In genomic region chr10:72875250-72876055, GRCh38 we compare ENCODE assay signal across 10 cellular contexts. TPM values are rescaled to one million over a fixed set of nuclear protein-coding genes. Genes with fewer than 3 reads are reported as not detected.
A peak's percentile ranks its signal among the peaks of the same experiment; 100 is the strongest.
DNase-seq lines count a peak whose midpoint lies in the region; ATAC-seq and TF ChIP-seq lines count a peak whose summit lies in the region.
"Had no signal": no experiment of that assay in that cellular context is flagged by ENCODE, and none has a peak within 500 bp of the region (broad histone marks: within the 10 kb centered on the region; RNA-seq: fewer than 3 reads in every experiment).

No MANE protein-coding gene starts in this region.

- peaks cover 18% of the 10 kb centered on the region for H3K9me3 Mint-ChIP-seq in Caco-2 (ENCODE audit: unreplicated experiment)
- H3K9me3 Mint-ChIP-seq in stimulated activated naive CD8-positive, alpha-beta T cell treated with anti-CD3 and anti-CD28 coated beads, Interleukin-15, amount 100 ng/mL, for 72 hours = peaks cover 0 to under 1% of the 10 kb centered on the region in 2 donors

- H3K27me3 Mint-ChIP-seq in Caco-2 (ENCODE audit: insufficient read depth, unreplicated experiment) = no peaks in the 10 kb centered on the region
- H3K27me3 Mint-ChIP-seq in stimulated activated naive CD8-positive, alpha-beta T cell treated with anti-CD3 and anti-CD28 coated beads, Interleukin-15, amount 100 ng/mL, for 72 hours = no peaks in the 10 kb centered on the region
- H3K27me3 Mint-ChIP-seq: naive thymus-derived CD8-positive, alpha-beta T cell had no signal

- ATAC-seq in GM18498 (IDR thresholded peaks at IDR 0.05; ENCODE audit: unreplicated experiment) = no peak
- ATAC-seq in stimulated activated naive CD8-positive, alpha-beta T cell treated with anti-CD3 and anti-CD28 coated beads, Interleukin-15, amount 100 ng/mL, for 72 hours = no peak
- no peak for ATAC-seq in GM21619 (IDR thresholded peaks at IDR 0.05; ENCODE audit: unreplicated experiment)
- ATAC-seq in Right ventricle myocardium inferior = no peak
- ATAC-seq: naive thymus-derived CD8-positive, alpha-beta T cell had no signal

- H3K27me3 ChIP-seq in Caco-2 (replicated peaks; ENCODE audit: control insufficient read depth, insufficient read depth, low read length) = no peaks in the 10 kb centered on the region
- H3K27me3 ChIP-seq: SJCRH30 had no signal

- peak in 1 of 2 experiments; percentile 56 for DNase-seq in Caco-2
- peak; percentile 19 for DNase-seq in H4 (ENCODE audit: low spot score)
- peak; percentile 34 for DNase-seq in SK-MEL-5 (ENCODE audit: low read depth, low spot score)
- peak; percentile 30 for DNase-seq in glomerular visceral epithelial cell (ENCODE audit: extremely low spot score)
- no peak for DNase-seq in stimulated activated naive CD8-positive, alpha-beta T cell treated with anti-CD3 and anti-CD28 coated beads, Interleukin-15, amount 100 ng/mL, for 72 hours
- no peak for DNase-seq in Right ventricle myocardium inferior (ENCODE audit: missing footprints)

- peaks cover 5% of the 10 kb centered on the region; the same call in 1 of the 2 replicates for H3K9me3 ChIP-seq in Caco-2

- no peaks in the 10 kb centered on the region for H3K4me1 ChIP-seq in Caco-2
- H3K4me1 ChIP-seq: SJCRH30 had no signal

- in situ Hi-C loops in SK-MEL-5 (cut with HindIII; ENCODE audit: low pct_unique_long_range_greater_than_20kb, low sequenced_read_pairs) = no loop called here

- intact Hi-C loops in Caco-2 (cut with micrococcal nuclease; ENCODE audit: unreplicated experiment) (loop anchor here (1.0 to 2.0 kb wide), 3 partner anchors 181 to 511 kb away; no protein-coding TSS in a partner anchor), Right ventricle myocardium inferior (cut with DNase I) (loop anchor here (5.0 kb wide), 1 partner anchor 513 kb away; no protein-coding TSS in a partner anchor)

- no peaks in the 10 kb centered on the region for H3K4me1 Mint-ChIP-seq in Caco-2 (ENCODE audit: low read depth, unreplicated experiment)
- H3K4me1 Mint-ChIP-seq in stimulated activated naive CD8-positive, alpha-beta T cell treated with anti-CD3 and anti-CD28 coated beads, Interleukin-15, amount 100 ng/mL, for 72 hours = no peaks in the 10 kb centered on the region
- H3K4me1 Mint-ChIP-seq: naive thymus-derived CD8-positive, alpha-beta T cell had no signal

- no peak overlapping the region for H3K27ac Mint-ChIP-seq in Caco-2 (ENCODE audit: unreplicated experiment)
- no peak overlapping the region for H3K27ac Mint-ChIP-seq in stimulated activated naive CD8-positive, alpha-beta T cell treated with anti-CD3 and anti-CD28 coated beads, Interleukin-15, amount 100 ng/mL, for 72 hours
- H3K27ac Mint-ChIP-seq: naive thymus-derived CD8-positive, alpha-beta T cell had no signal

- CTCF ChIA-PET in Caco-2 (lab: Charles Lee) = interaction anchor here (1.2 kb wide), 1 partner anchor 511 kb away, joined by 4 read pairs; no protein-coding TSS in a partner anchor

- POLR2A ChIA-PET in Caco-2 (lab: Charles Lee) = no interaction called here

- H3K4me3 Mint-ChIP-seq in Caco-2 (ENCODE audit: unreplicated experiment) = no peak overlapping the region
- no peak overlapping the region for H3K4me3 Mint-ChIP-seq in stimulated activated naive CD8-positive, alpha-beta T cell treated with anti-CD3 and anti-CD28 coated beads, Interleukin-15, amount 100 ng/mL, for 72 hours
- H3K4me3 Mint-ChIP-seq: naive thymus-derived CD8-positive, alpha-beta T cell had no signal

- H3K36me3 ChIP-seq in Caco-2 (ENCODE audit: control insufficient read depth, insufficient read depth, low read length) = peaks cover 1% of the 10 kb centered on the region; the same call in 1 of the 2 replicates

- H3K36me3 Mint-ChIP-seq in Caco-2 (ENCODE audit: insufficient read depth, unreplicated experiment) = peaks cover 33% of the 10 kb centered on the region

- TF ChIP-seq CTCF in Caco-2 (IDR thresholded peaks at IDR 0.05; ENCODE audit: insufficient read depth in 1 of 2, low read depth in 1 of 2, low read length in 1 of 2, severe bottlenecking in 1 of 2, unreplicated experiment in 1 of 2) = peak; percentile 67 to 69

- BruUV-seq in Caco-2 (replicated peaks; lab: Mats Ljungman, UMichigan) = no TSS peak

- no peak overlapping the region for H3K4me3 ChIP-seq in Caco-2 (ENCODE audit: low read depth, low read length)
- H3K4me3 ChIP-seq: SJCRH30 had no signal

RNA-seq across cellular contexts. Expression of gene OIT3, which starts 18.1 kb away (rescaled TPM):
- total RNA-seq in Caco-2 (2022) (not detected in 2 replicates), Right ventricle myocardium inferior (not detected)
- total RNA-seq in H4 (2014; rRNA removed; shearing (Covaris generic)) = not detected in 2 replicates
- not detected in 2 replicates for total RNA-seq in SK-MEL-5 (2014; rRNA removed; shearing (Covaris generic))
- polyA plus RNA-seq in SK-MEL-5 (2015; cell fraction: cytosol; rRNA removed) = not detected in 2 replicates
- polyA plus RNA-seq in SK-MEL-5 (2015; cell fraction: nucleus; rRNA removed) = not detected in 2 replicates
- total RNA-seq: naive thymus-derived CD8-positive, alpha-beta T cell had no signal
- polyA plus RNA-seq: naive thymus-derived CD8-positive, alpha-beta T cell had no signal

Comparison
In these comparisons a context has a peak if more than half of its experiments do, and no peak if none do; other contexts are left out.
1. DNase-seq: peak in H4 (single experiment), SK-MEL-5 (single experiment) and glomerular visceral epithelial cell (single experiment); none in stimulated activated naive CD8-positive, alpha-beta T cell treated with anti-CD3 and anti-CD28 coated beads, Interleukin-15, amount 100 ng/mL, for 72 hours (0 of 2) and Right ventricle myocardium inferior (single experiment).